27 cellular contexts compared by ENCODE assay signal in the genomic region with DNA sequence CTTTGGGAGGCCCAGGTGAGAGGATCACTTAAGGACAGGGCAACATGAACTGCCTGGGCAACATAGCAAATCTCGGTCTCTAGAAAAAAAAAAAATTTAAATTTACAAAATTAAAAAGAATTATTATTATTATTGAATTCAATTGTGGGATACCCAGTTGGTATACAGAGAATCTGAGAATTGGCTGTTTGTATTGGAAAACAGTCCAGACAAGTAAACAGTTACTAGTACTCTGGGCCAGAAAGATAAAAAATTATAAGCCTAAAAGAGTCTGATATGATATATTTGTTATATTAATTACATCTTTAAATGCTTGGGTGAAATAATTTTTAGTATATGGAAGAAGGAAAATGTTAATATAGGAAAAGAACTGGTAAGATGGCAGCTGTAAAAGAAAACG.
"Had no signal": no experiment of that assay in that cellular context is flagged by ENCODE, and none has a peak within 500 bp of the region (broad histone marks: within the 10 kb centered on the region; RNA-seq: fewer than 3 reads in every experiment).

No MANE protein-coding gene starts in this region.

- H3K27ac Mint-ChIP-seq: activated CD4-positive, alpha-beta T cell treated with anti-CD3 and anti-CD28 coated beads, Interleukin-2, amount 10 ng/mL, durations not matched to agents 24 days and 14 days; activated CD8-positive, alpha-beta T cell treated with anti-CD3 and anti-CD28 coated beads for 36 hours; activated naive CD4-positive, alpha-beta T cell treated with anti-CD3 and anti-CD28 coated beads for 36 hours; activated T-helper 1 cell treated with anti-CD3 and anti-CD28 coated beads, Interleukin-12 subunit alpha, Interleukin-12 subunit beta, Interleukin-2, Interleukin-4 antibody, amounts not matched to agents 30 ng/mL and 10 ng/mL and 1 ng/mL, durations not matched to agents 14 hours and 24 hours and 36 hours; T-helper 2 cell treated with Interferon-gamma antibody and Interleukin-4, amounts not matched to agents 5 μg/mL and 100 μg/mL, for 36 hours had no signal

- DNase-seq: activated CD4-positive, alpha-beta T cell treated with anti-CD3 and anti-CD28 coated beads, Interleukin-2, amount 10 ng/mL, durations not matched to agents 24 days and 14 days; activated CD4-positive, alpha-beta T cell treated with anti-CD3 and anti-CD28 coated beads, Interleukin-2, amount 50 U/mL, for 4 hours; activated CD8-positive, alpha-beta T cell treated with anti-CD3 and anti-CD28 coated beads for 36 hours; activated gamma-delta T cell treated with Interleukin-2 at 50 U/mL for 16 hours; activated naive CD4-positive, alpha-beta T cell treated with anti-CD3 and anti-CD28 coated beads for 36 hours; activated T-cell treated with anti-CD3 and anti-CD28 coated beads, Interleukin-2, amount 50 U/mL, for 1 hour; adrenal gland; brain microvascular endothelial cell; central memory CD4-positive, alpha-beta T cell; NCI-H1092 treated with DMSO at 0.1 percent for 48 hours; NCI-H1417; NCI-H146; NCI-H187; NCI-H2029 treated with DMSO at 0.1 percent for 48 hours; NCI-H2107; NCI-H2171 treated with DMSO at 0.1 percent for 48 hours; NCI-H2227 treated with DMSO at 0.1 percent for 48 hours; NCI-H446; NCI-H510A treated with DMSO at 0.1 percent for 48 hours; NCI-H526 treated with DMSO at 0.1 percent for 48 hours; NCI-H774; SHP77; SJCRH30 had no signal

- H3K9me3 Mint-ChIP-seq: activated CD4-positive, alpha-beta T cell treated with anti-CD3 and anti-CD28 coated beads, Interleukin-2, amount 10 ng/mL, durations not matched to agents 24 days and 14 days; activated CD8-positive, alpha-beta T cell treated with anti-CD3 and anti-CD28 coated beads for 36 hours; activated naive CD4-positive, alpha-beta T cell treated with anti-CD3 and anti-CD28 coated beads for 36 hours; activated naive CD4-positive, alpha-beta T cell treated with anti-CD3 and anti-CD28 coated beads, Interleukin-2, amount 50 U/mL, for 72 hours; activated T-helper 1 cell treated with anti-CD3 and anti-CD28 coated beads, Interleukin-12 subunit alpha, Interleukin-12 subunit beta, Interleukin-2, Interleukin-4 antibody, amounts not matched to agents 30 ng/mL and 10 ng/mL and 1 ng/mL, durations not matched to agents 14 hours and 24 hours and 36 hours; T-helper 2 cell treated with Interferon-gamma antibody and Interleukin-4, amounts not matched to agents 5 μg/mL and 100 μg/mL, for 36 hours had no signal

- ATAC-seq: activated CD8-positive, alpha-beta T cell treated with anti-CD3 and anti-CD28 coated beads for 36 hours; activated naive CD4-positive, alpha-beta T cell treated with anti-CD3 and anti-CD28 coated beads, Interleukin-2, amount 50 U/mL, for 72 hours; Panc1 had no signal

- H3K4me3 Mint-ChIP-seq: activated CD4-positive, alpha-beta T cell treated with anti-CD3 and anti-CD28 coated beads, Interleukin-2, amount 10 ng/mL, durations not matched to agents 24 days and 14 days; activated CD8-positive, alpha-beta T cell treated with anti-CD3 and anti-CD28 coated beads for 36 hours; activated naive CD4-positive, alpha-beta T cell treated with anti-CD3 and anti-CD28 coated beads for 36 hours; activated T-helper 1 cell treated with anti-CD3 and anti-CD28 coated beads, Interleukin-12 subunit alpha, Interleukin-12 subunit beta, Interleukin-2, Interleukin-4 antibody, amounts not matched to agents 30 ng/mL and 10 ng/mL and 1 ng/mL, durations not matched to agents 14 hours and 24 hours and 36 hours; T-helper 2 cell treated with Interferon-gamma antibody and Interleukin-4, amounts not matched to agents 5 μg/mL and 100 μg/mL, for 36 hours had no signal

- H3K27me3 Mint-ChIP-seq: activated CD4-positive, alpha-beta T cell treated with anti-CD3 and anti-CD28 coated beads, Interleukin-2, amount 10 ng/mL, durations not matched to agents 24 days and 14 days; activated CD8-positive, alpha-beta T cell treated with anti-CD3 and anti-CD28 coated beads for 36 hours had no signal
